In the genomic region with DNA sequence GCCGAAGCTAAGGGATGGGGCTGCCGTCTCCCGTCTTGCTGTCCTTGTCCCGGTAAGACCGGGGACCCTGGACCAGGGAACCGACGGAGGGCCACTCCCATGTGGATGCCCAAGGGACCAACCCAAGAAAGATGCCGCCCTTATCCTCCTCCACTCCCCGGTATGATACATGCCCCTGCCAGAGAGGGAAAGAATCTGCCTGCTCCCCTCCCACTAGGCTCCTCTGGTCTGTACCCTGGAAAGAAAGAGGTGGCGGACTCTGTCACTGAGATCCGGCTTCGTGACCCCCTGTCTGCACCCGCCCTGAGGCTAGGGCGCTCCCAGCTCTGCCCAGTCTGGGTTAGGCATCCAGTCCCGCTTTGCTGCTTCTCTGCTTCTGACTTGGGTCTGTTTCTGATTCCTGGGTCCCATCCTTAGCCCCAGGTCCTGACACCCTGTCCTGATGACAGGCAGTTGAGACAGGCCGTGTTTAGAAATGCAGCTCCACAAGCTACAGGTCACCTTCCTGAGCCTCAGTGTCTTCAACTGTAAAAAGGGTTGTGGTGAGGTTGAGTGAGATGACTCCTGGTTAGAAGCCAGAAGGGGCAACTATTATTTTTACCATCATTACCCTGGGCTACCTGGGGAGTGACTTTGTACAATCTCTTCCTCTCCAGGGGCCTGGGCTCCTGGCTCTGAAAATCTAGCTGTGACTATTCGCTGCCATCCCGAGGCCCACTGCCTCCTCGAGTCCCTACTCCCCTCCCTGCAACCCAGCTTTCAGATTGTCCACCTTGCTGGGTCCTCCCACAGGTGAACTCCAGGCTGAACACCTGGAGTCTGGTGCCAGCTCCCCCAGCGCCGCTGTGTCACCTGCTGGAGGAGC, we compare ENCODE assay signal across 8 cellular contexts. TPM values are rescaled to one million over a fixed set of nuclear protein-coding genes. Genes with fewer than 3 reads are reported as not detected.
A peak's percentile ranks its signal among the peaks of the same experiment; 100 is the strongest.
DNase-seq lines count a peak whose midpoint lies in the region; ATAC-seq and TF ChIP-seq lines count a peak whose summit lies in the region.

No MANE protein-coding gene starts in this region.

- DNase-seq in heart right ventricle, result no peak
- DNase-seq in left cardiac atrium, result no peak
- DNase-seq in fibroblast of gingiva (ENCODE audit: low read depth), result peak; percentile 49
- DNase-seq in sigmoid colon, result no peak

- no peak for ATAC-seq in heart right ventricle
- no peak for ATAC-seq in left cardiac atrium
- peak; percentile 0; the same call in 2 of the 3 replicates for ATAC-seq in SK-N-SH treated with all-trans-retinoic acid at 6 μM for 48 hours
- no peak for ATAC-seq in GM18520 (IDR thresholded peaks at IDR 0.05; ENCODE audit: unreplicated experiment)
- no peak for ATAC-seq in GM19324 (IDR thresholded peaks at IDR 0.05; ENCODE audit: low FRiP score, unreplicated experiment)
- no peak for ATAC-seq in HG03521 (IDR thresholded peaks at IDR 0.05; ENCODE audit: unreplicated experiment)

- H3K27ac ChIP-seq in heart right ventricle (peak overlapping the region in 9 of 10 donors; percentile 93 to 99 (median 96)), sigmoid colon (peak overlapping the region; percentile 98 to 99 (median 99))

- intact Hi-C loops in heart right ventricle (cut with DNase I), result loop anchor here (1.0 to 10.0 kb wide), 13 partner anchors 59 to 1487 kb away; a partner anchor contains a TSS
- intact Hi-C loops in left cardiac atrium (cut with DNase I), result loop anchor here (1.0 to 5.0 kb wide), 4 partner anchors 57 to 193 kb away; no protein-coding TSS in a partner anchor
- intact Hi-C loops in sigmoid colon (cut with DNase I), result loop anchor here (1.0 kb wide), 2 partner anchors 60 to 192 kb away; no protein-coding TSS in a partner anchor

- H3K4me1 ChIP-seq in heart right ventricle (peaks cover 0 to 15% (median 10%) of the 10 kb centered on the region in 9 donors), sigmoid colon (peaks cover 0 to 14% (median 9%) of the 10 kb centered on the region in 4 donors)

- WGBS in heart right ventricle, 2 donors, result 33 to 34% methylated on average over 21 of the region's 21 CpGs
- 30 to 38% methylated on average over 21 of the region's 21 CpGs for WGBS in sigmoid colon, 2 donors

- TF ChIP-seq EP300 in sigmoid colon (IDR thresholded peaks at IDR 0.05), result no peak

- TF ChIP-seq POLR2A in sigmoid colon (IDR thresholded peaks at IDR 0.05), result no peak

- H3K36me3 ChIP-seq in heart right ventricle (no peaks in the 10 kb centered on the region), sigmoid colon (no peaks in the 10 kb centered on the region)

- H3K27me3 ChIP-seq in heart right ventricle, result no peaks in the 10 kb centered on the region
- H3K27me3 ChIP-seq in sigmoid colon, result no peaks in the 10 kb centered on the region

- peak in 1 of 9 donors; percentile 48 for TF ChIP-seq CTCF in heart right ventricle (IDR thresholded peaks at IDR 0.05)
- TF ChIP-seq CTCF in sigmoid colon (IDR thresholded peaks at IDR 0.05), result peak in 1 of 4 experiments; percentile 17

- H3K9me3 ChIP-seq in heart right ventricle (peaks cover 0 to 18% (median 6%) of the 10 kb centered on the region in 11 donors), sigmoid colon (peaks cover 0 to 5% (median 0%) of the 10 kb centered on the region in 4 donors)

- H3K4me3 ChIP-seq in heart right ventricle (peak overlapping the region in 9 of 10 donors; percentile 48 to 65 (median 59)), sigmoid colon (peak overlapping the region; percentile 29 to 63 (median 50))

TF ChIP-seq in SK-N-SH treated with all-trans-retinoic acid at 6 μM for 48 hours, 23 proteins besides CTCF, POLR2A, EP300 and RAD21:
- TF ChIP-seq ZNF70 (CRISPR knock-in tag; IDR thresholded peaks at IDR 0.05) (no peak), ZNF565 (CRISPR knock-in tag; conservative IDR thresholded peaks at IDR 0.05; ENCODE audit: low read depth) (no peak), ESRRG (CRISPR knock-in tag; IDR thresholded peaks at IDR 0.05) (no peak), ISL1 (CRISPR knock-in tag; IDR thresholded peaks at IDR 0.05) (no peak), ZC3H10 (CRISPR knock-in tag; IDR thresholded peaks at IDR 0.05) (no peak), SNAI2 (CRISPR knock-in tag; IDR thresholded peaks at IDR 0.05) (no peak), ZFP30 (CRISPR knock-in tag; IDR thresholded peaks at IDR 0.05) (no peak), CSDC2 (CRISPR knock-in tag; IDR thresholded peaks at IDR 0.05) (no peak), PPARA (CRISPR knock-in tag; IDR thresholded peaks at IDR 0.05; ENCODE audit: borderline replicate concordance) (no peak)

RNA-seq across cellular contexts. Expression of a gene that starts 3.7 kb away (rescaled TPM):
- total RNA-seq in heart right ventricle, result not detected
- polyA plus RNA-seq in heart right ventricle, result not detected
- total RNA-seq in left cardiac atrium, result not detected
- under 1 TPM in 2 of 4 donors, not detected in 2; 0.36 to 0.54 TPM for total RNA-seq in sigmoid colon
- polyA plus RNA-seq in sigmoid colon, result under 1 TPM in 1 of 3 donors, not detected in 2; 0.09 TPM

RNA-seq across cellular contexts. Expression of a gene that starts 37.9 kb away (rescaled TPM):
- total RNA-seq in heart right ventricle (100 to 1,000 TPM in 1 of 10 donors, 10 to 100 TPM in 6, 1 to 10 TPM in 3; 5.9 to 114 (median 12.9) TPM), left cardiac atrium (10 to 100 TPM; 44.7 to 68.1 TPM), sigmoid colon (10 to 100 TPM; 30.2 to 49.6 (median 42.8) TPM)
- polyA plus RNA-seq in heart right ventricle (10 to 100 TPM; 13.2 to 33.5 TPM), sigmoid colon (100 to 1,000 TPM in 2 of 3 donors, 10 to 100 TPM in 1; 35.4 to 219 (median 132) TPM)
